1 cellular context compared by ENCODE assay signal in genomic region chr2:8682719-8683667, GRCh38.
TF ChIP-seq lines count a peak whose summit lies in the region.

No MANE protein-coding gene starts in this region.

TF ChIP-seq in SK-N-SH, 30 proteins besides CTCF, POLR2A, EP300 and RAD21 (continued from another document):
- TF ChIP-seq, protein P1, sequence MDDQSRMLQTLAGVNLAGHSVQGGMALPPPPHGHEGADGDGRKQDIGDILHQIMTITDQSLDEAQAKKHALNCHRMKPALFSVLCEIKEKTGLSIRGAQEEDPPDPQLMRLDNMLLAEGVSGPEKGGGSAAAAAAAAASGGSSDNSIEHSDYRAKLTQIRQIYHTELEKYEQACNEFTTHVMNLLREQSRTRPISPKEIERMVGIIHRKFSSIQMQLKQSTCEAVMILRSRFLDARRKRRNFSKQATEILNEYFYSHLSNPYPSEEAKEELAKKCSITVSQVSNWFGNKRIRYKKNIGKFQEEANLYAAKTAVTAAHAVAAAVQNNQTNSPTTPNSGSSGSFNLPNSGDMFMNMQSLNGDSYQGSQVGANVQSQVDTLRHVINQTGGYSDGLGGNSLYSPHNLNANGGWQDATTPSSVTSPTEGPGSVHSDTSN (IDR thresholded peaks at IDR 0.05): no peak; the same call in 1 of the 2 replicates
- TF ChIP-seq FOSL2 (IDR thresholded peaks at IDR 0.05; ENCODE audit: borderline replicate concordance, low read depth) (no peak), ZBTB33 (IDR thresholded peaks at IDR 0.05; ENCODE audit: borderline replicate concordance, low read depth) (no peak), POLR2AphosphoS5 (IDR thresholded peaks at IDR 0.05; ENCODE audit: low read depth, low read length) (peak; percentile 64; the same call in 1 of the 2 replicates), NRF1 (IDR thresholded peaks at IDR 0.05; ENCODE audit: low read depth, low read length) (0 out of 2 replicates have a peak, but pooled peaks have one; percentile 3), YY1 (IDR thresholded peaks at IDR 0.05; ENCODE audit: low read depth) (no peak; the same call in 1 of the 2 replicates), MAX (IDR thresholded peaks at IDR 0.05; ENCODE audit: low read depth) (peak; percentile 60), ELF1 (IDR thresholded peaks at IDR 0.05) (no peak), TAF1 (IDR thresholded peaks at IDR 0.05; ENCODE audit: borderline replicate concordance, low read depth, low read length) (peak; percentile 21; the same call in 1 of the 2 replicates), IRF3 (IDR thresholded peaks at IDR 0.05; ENCODE audit: low read depth, low read length) (no peak), EZH2phosphoT487 (IDR thresholded peaks at IDR 0.05; ENCODE audit: borderline replicate concordance, low read depth) (no peak), SMC3 (IDR thresholded peaks at IDR 0.05; ENCODE audit: low read depth, low read length) (peak; percentile 29; the same call in 1 of the 2 replicates), RCOR1 (IDR thresholded peaks at IDR 0.05; ENCODE audit: low read length) (peak; percentile 99), RXRA (IDR thresholded peaks at IDR 0.05; ENCODE audit: borderline replicate concordance, low read depth) (no peak), MEF2A (IDR thresholded peaks at IDR 0.05; ENCODE audit: borderline replicate concordance, low read depth) (no peak), GATA2 (CRISPR knock-in tag; IDR thresholded peaks at IDR 0.05) (peak; percentile 99), FOXM1 (IDR thresholded peaks at IDR 0.05; ENCODE audit: low read depth) (peak; percentile 58; the same call in 1 of the 2 replicates)
- TF ChIP-seq, protein P2, sequence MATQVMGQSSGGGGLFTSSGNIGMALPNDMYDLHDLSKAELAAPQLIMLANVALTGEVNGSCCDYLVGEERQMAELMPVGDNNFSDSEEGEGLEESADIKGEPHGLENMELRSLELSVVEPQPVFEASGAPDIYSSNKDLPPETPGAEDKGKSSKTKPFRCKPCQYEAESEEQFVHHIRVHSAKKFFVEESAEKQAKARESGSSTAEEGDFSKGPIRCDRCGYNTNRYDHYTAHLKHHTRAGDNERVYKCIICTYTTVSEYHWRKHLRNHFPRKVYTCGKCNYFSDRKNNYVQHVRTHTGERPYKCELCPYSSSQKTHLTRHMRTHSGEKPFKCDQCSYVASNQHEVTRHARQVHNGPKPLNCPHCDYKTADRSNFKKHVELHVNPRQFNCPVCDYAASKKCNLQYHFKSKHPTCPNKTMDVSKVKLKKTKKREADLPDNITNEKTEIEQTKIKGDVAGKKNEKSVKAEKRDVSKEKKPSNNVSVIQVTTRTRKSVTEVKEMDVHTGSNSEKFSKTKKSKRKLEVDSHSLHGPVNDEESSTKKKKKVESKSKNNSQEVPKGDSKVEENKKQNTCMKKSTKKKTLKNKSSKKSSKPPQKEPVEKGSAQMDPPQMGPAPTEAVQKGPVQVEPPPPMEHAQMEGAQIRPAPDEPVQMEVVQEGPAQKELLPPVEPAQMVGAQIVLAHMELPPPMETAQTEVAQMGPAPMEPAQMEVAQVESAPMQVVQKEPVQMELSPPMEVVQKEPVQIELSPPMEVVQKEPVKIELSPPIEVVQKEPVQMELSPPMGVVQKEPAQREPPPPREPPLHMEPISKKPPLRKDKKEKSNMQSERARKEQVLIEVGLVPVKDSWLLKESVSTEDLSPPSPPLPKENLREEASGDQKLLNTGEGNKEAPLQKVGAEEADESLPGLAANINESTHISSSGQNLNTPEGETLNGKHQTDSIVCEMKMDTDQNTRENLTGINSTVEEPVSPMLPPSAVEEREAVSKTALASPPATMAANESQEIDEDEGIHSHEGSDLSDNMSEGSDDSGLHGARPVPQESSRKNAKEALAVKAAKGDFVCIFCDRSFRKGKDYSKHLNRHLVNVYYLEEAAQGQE (IDR thresholded peaks at IDR 0.05; ENCODE audit: low read depth, low read length): peak; percentile 19; the same call in 1 of the 2 replicates
TF ChIP-seq in SK-N-SH: peak in this region for 16.
